11 cellular contexts compared by ENCODE assay signal in genomic region chr1:36182734-36183133, GRCh38. TPM values are rescaled to one million over a fixed set of nuclear protein-coding genes. Genes with fewer than 3 reads are reported as not detected.
DNase-seq lines count a peak whose midpoint lies in the region; ATAC-seq lines count a peak whose summit lies in the region.
"Had no signal": no experiment of that assay in that cellular context is flagged by ENCODE, and none has a peak within 500 bp of the region (broad histone marks: within the 10 kb centered on the region; RNA-seq: fewer than 3 reads in every experiment).

No MANE protein-coding gene starts in this region.

- no peaks in the 10 kb centered on the region for H3K9me3 Mint-ChIP-seq in activated CD4-positive, alpha-beta T cell treated with anti-CD3 and anti-CD28 coated beads, Interleukin-2, amount 10 ng/mL, durations not matched to agents 24 days and 14 days
- no peaks in the 10 kb centered on the region for H3K9me3 Mint-ChIP-seq in stimulated activated effector memory CD8-positive, alpha-beta T cell treated with anti-CD3 and anti-CD28 coated beads, Interleukin-12 subunit alpha, Interleukin-12 subunit beta, amount 100 ng/mL, for 72 hours

- H3K27ac ChIP-seq in epithelial cell of prostate (peak overlapping the region; percentile 13), caudate nucleus (ENCODE audit: low read depth, low read length) (no peak overlapping the region)

- no peaks in the 10 kb centered on the region for H3K27me3 Mint-ChIP-seq in activated CD4-positive, alpha-beta T cell treated with anti-CD3 and anti-CD28 coated beads, Interleukin-2, amount 10 ng/mL, durations not matched to agents 24 days and 14 days

- no peak overlapping the region for H3K4me3 Mint-ChIP-seq in activated CD4-positive, alpha-beta T cell treated with anti-CD3 and anti-CD28 coated beads, Interleukin-2, amount 10 ng/mL, durations not matched to agents 24 days and 14 days
- H3K4me3 Mint-ChIP-seq in stimulated activated effector memory CD8-positive, alpha-beta T cell treated with anti-CD3 and anti-CD28 coated beads, Interleukin-12 subunit alpha, Interleukin-12 subunit beta, amount 100 ng/mL, for 72 hours: no peak overlapping the region

- intact Hi-C loops in activated CD4-positive, alpha-beta T cell treated with anti-CD3 and anti-CD28 coated beads, Interleukin-2, amount 10 ng/mL, durations not matched to agents 24 days and 14 days (cut with micrococcal nuclease): no loop called here

- no peak for ATAC-seq in stimulated activated effector memory CD8-positive, alpha-beta T cell treated with anti-CD3 and anti-CD28 coated beads, Interleukin-12 subunit alpha, Interleukin-12 subunit beta, amount 100 ng/mL, for 72 hours
- ATAC-seq in HG03565 (IDR thresholded peaks at IDR 0.05; ENCODE audit: unreplicated experiment): no peak

- no peak for DNase-seq in activated CD4-positive, alpha-beta T cell treated with anti-CD3 and anti-CD28 coated beads, Interleukin-2, amount 10 ng/mL, durations not matched to agents 24 days and 14 days
- DNase-seq in activated CD4-positive, alpha-beta T cell treated with anti-CD3 and anti-CD28 coated beads, Interleukin-2, amount 50 U/mL, for 1 hour: no peak
- DNase-seq in NCI-H345 treated with DMSO at 0.1 percent for 48 hours (lab: John Stamatoyannopoulos, UW; ENCODE audit: unreplicated experiment): peak; percentile 24
- no peak for DNase-seq in epithelial cell of prostate (ENCODE audit: low read depth, low spot score)
- no peak for DNase-seq in stimulated activated effector memory CD8-positive, alpha-beta T cell treated with anti-CD3 and anti-CD28 coated beads, Interleukin-12 subunit alpha, Interleukin-12 subunit beta, amount 100 ng/mL, for 72 hours (ENCODE audit: low spot score in 2 of 2)
- DNase-seq in caudate nucleus (lab: John Stamatoyannopoulos, UW): no peak
- no peak for DNase-seq in activated CD4-positive, alpha-beta T cell treated with anti-CD3 and anti-CD28 coated beads, Interleukin-2, amount 50 U/mL, for 4 hours
- DNase-seq: activated CD4-positive, CD25-positive, alpha-beta regulatory T cell treated with anti-CD3 and anti-CD28 coated beads, Interleukin-2, amount 50 U/mL, for 72 hours; left cardiac atrium; NCI-H1694 had no signal

- H3K27ac Mint-ChIP-seq in activated CD4-positive, alpha-beta T cell treated with anti-CD3 and anti-CD28 coated beads, Interleukin-2, amount 10 ng/mL, durations not matched to agents 24 days and 14 days: peak overlapping the region; percentile 18
- H3K27ac Mint-ChIP-seq in stimulated activated effector memory CD8-positive, alpha-beta T cell treated with anti-CD3 and anti-CD28 coated beads, Interleukin-12 subunit alpha, Interleukin-12 subunit beta, amount 100 ng/mL, for 72 hours: peak overlapping the region; percentile 46

- peaks cover 25% of the 10 kb centered on the region for H3K36me3 Mint-ChIP-seq in activated CD4-positive, alpha-beta T cell treated with anti-CD3 and anti-CD28 coated beads, Interleukin-2, amount 10 ng/mL, durations not matched to agents 24 days and 14 days (ENCODE audit: low read depth)
- peaks cover 49% of the 10 kb centered on the region for H3K36me3 Mint-ChIP-seq in stimulated activated effector memory CD8-positive, alpha-beta T cell treated with anti-CD3 and anti-CD28 coated beads, Interleukin-12 subunit alpha, Interleukin-12 subunit beta, amount 100 ng/mL, for 72 hours

- peaks cover 2% of the 10 kb centered on the region for H3K4me1 Mint-ChIP-seq in activated CD4-positive, alpha-beta T cell treated with anti-CD3 and anti-CD28 coated beads, Interleukin-2, amount 10 ng/mL, durations not matched to agents 24 days and 14 days
- H3K4me1 Mint-ChIP-seq in stimulated activated effector memory CD8-positive, alpha-beta T cell treated with anti-CD3 and anti-CD28 coated beads, Interleukin-12 subunit alpha, Interleukin-12 subunit beta, amount 100 ng/mL, for 72 hours: peaks cover under 1% of the 10 kb centered on the region

RNA-seq across cellular contexts. Expression of gene MAP7D1, which starts 26.8 kb away (rescaled TPM):
- 170 and 177 TPM in 2 replicates for total RNA-seq in activated CD4-positive, alpha-beta T cell treated with anti-CD3 and anti-CD28 coated beads, Interleukin-2, amount 10 ng/mL, durations not matched to agents 24 days and 14 days

RNA-seq across cellular contexts. Expression of gene TRAPPC3, which starts 33.4 kb away (rescaled TPM):
- 71.2 and 72.4 TPM in 2 replicates for total RNA-seq in activated CD4-positive, alpha-beta T cell treated with anti-CD3 and anti-CD28 coated beads, Interleukin-2, amount 10 ng/mL, durations not matched to agents 24 days and 14 days

RNA-seq across cellular contexts. Expression of gene THRAP3, which starts 41.5 kb away (rescaled TPM):
- total RNA-seq in activated CD4-positive, alpha-beta T cell treated with anti-CD3 and anti-CD28 coated beads, Interleukin-2, amount 10 ng/mL, durations not matched to agents 24 days and 14 days: 157 and 161 TPM in 2 replicates

RNA-seq across cellular contexts. Expression of gene COL8A2, which starts 57.7 kb away (rescaled TPM):
- 0.12 TPM in 2 replicates for total RNA-seq in activated CD4-positive, alpha-beta T cell treated with anti-CD3 and anti-CD28 coated beads, Interleukin-2, amount 10 ng/mL, durations not matched to agents 24 days and 14 days
